In genomic region chr13:110555601-110556223, GRCh38 we compare ENCODE assay signal across 12 cellular contexts. TPM values are rescaled to one million over a fixed set of nuclear protein-coding genes. Genes with fewer than 3 reads are reported as not detected.
DNase-seq lines count a peak whose midpoint lies in the region; ATAC-seq and TF ChIP-seq lines count a peak whose summit lies in the region.
"Had no signal": no experiment of that assay in that cellular context is flagged by ENCODE, and none has a peak within 500 bp of the region (broad histone marks: within the 10 kb centered on the region; RNA-seq: fewer than 3 reads in every experiment).

No MANE protein-coding gene starts in this region.

- no peak overlapping the region for H3K4me3 Mint-ChIP-seq in effector memory CD8-positive, alpha-beta T cell
- H3K4me3 Mint-ChIP-seq: activated CD4-positive, alpha-beta T cell treated with anti-CD3 and anti-CD28 coated beads, Interleukin-2, amount 10 ng/mL, durations not matched to agents 24 days and 14 days; CD8-positive, alpha-beta T cell had no signal

- H3K36me3 ChIP-seq in lower lobe of right lung, result peaks cover 14% of the 10 kb centered on the region
- H3K36me3 ChIP-seq: uterus had no signal

- TF ChIP-seq CTCF in C4-2B (conservative IDR thresholded peaks at IDR 0.05) (no peak), lower lobe of right lung (IDR thresholded peaks at IDR 0.05) (no peak), GM20000 (IDR thresholded peaks at IDR 0.05; ENCODE audit: extremely low read depth, missing control alignments) (no peak)

- H3K4me3 ChIP-seq in lower lobe of right lung, result no peak overlapping the region
- H3K4me3 ChIP-seq: uterus had no signal

- H3K27ac Mint-ChIP-seq in effector memory CD8-positive, alpha-beta T cell, result no peak overlapping the region
- H3K27ac Mint-ChIP-seq: activated CD4-positive, alpha-beta T cell treated with anti-CD3 and anti-CD28 coated beads, Interleukin-2, amount 10 ng/mL, durations not matched to agents 24 days and 14 days; CD8-positive, alpha-beta T cell had no signal

- intact Hi-C loops in lower lobe of right lung (cut with DNase I), result no loop called here

- DNase-seq in OCI-M1 (lab: John Stamatoyannopoulos, UW), result peak; percentile 58
- DNase-seq in lower lobe of right lung, result no peak
- DNase-seq in GM20000 (ENCODE audit: low spot score), result no peak
- no peak for DNase-seq in substantia nigra (lab: John Stamatoyannopoulos, UW)
- no peak for DNase-seq in effector memory CD8-positive, alpha-beta T cell
- DNase-seq: activated CD4-positive, alpha-beta T cell treated with anti-CD3 and anti-CD28 coated beads, Interleukin-2, amount 10 ng/mL, durations not matched to agents 24 days and 14 days; CD8-positive, alpha-beta T cell; NCI-H1694; uterus had no signal

- peak overlapping the region; percentile 80 for H3K27ac ChIP-seq in C4-2B
- H3K27ac ChIP-seq in lower lobe of right lung, result peak overlapping the region; percentile 93
- H3K27ac ChIP-seq in substantia nigra (ENCODE audit: low read depth, low read length, poor library complexity, severe bottlenecking), result no peak overlapping the region
- H3K27ac ChIP-seq: uterus had no signal

- no peaks in the 10 kb centered on the region for H3K36me3 Mint-ChIP-seq in effector memory CD8-positive, alpha-beta T cell (ENCODE audit: insufficient read depth)

- peaks cover 4 to 11% of the 10 kb centered on the region in 2 donors for H3K4me1 Mint-ChIP-seq in effector memory CD8-positive, alpha-beta T cell (ENCODE audit: low read depth in 2 of 2)

- peaks cover 50% of the 10 kb centered on the region for H3K4me1 ChIP-seq in lower lobe of right lung
- H3K4me1 ChIP-seq: uterus had no signal

- H3K27me3 Mint-ChIP-seq in effector memory CD8-positive, alpha-beta T cell, result peaks cover 5 to 9% of the 10 kb centered on the region in 2 donors

- no peaks in the 10 kb centered on the region for H3K27me3 ChIP-seq in lower lobe of right lung (ENCODE audit: low read depth)
- H3K27me3 ChIP-seq: uterus had no signal

- ATAC-seq in HG03139 (IDR thresholded peaks at IDR 0.05; ENCODE audit: unreplicated experiment) (peak; percentile 49), lower lobe of right lung (peak; percentile 32 to 36), GM21515 (IDR thresholded peaks at IDR 0.05; ENCODE audit: unreplicated experiment) (no peak)
- no peak for ATAC-seq in effector memory CD8-positive, alpha-beta T cell (replicated peaks)
- ATAC-seq: CD8-positive, alpha-beta T cell had no signal

- no peaks in the 10 kb centered on the region for H3K9me3 Mint-ChIP-seq in effector memory CD8-positive, alpha-beta T cell
- H3K9me3 Mint-ChIP-seq: activated CD4-positive, alpha-beta T cell treated with anti-CD3 and anti-CD28 coated beads, Interleukin-2, amount 10 ng/mL, durations not matched to agents 24 days and 14 days; CD8-positive, alpha-beta T cell had no signal

- no peaks in the 10 kb centered on the region for H3K9me3 ChIP-seq in lower lobe of right lung
- H3K9me3 ChIP-seq: uterus had no signal

RNA-seq across cellular contexts. Expression of gene RAB20, which starts 5.8 kb away (rescaled TPM):
- 51.3 TPM for total RNA-seq in lower lobe of right lung

RNA-seq across cellular contexts. Expression of gene NAXD, which starts 59.6 kb away (rescaled TPM):
- 27.4 TPM for total RNA-seq in lower lobe of right lung

Comparison
In these comparisons a context has a peak if more than half of its experiments do, and no peak if none do; other contexts are left out.
1. ATAC-seq: peak in HG03139 (single experiment) and lower lobe of right lung (2 of 2); none in GM21515 (single experiment) and effector memory CD8-positive, alpha-beta T cell (single experiment).